4 cellular contexts compared by ENCODE assay signal in genomic region chr2:166103277-166103676, GRCh38. TPM values are rescaled to one million over a fixed set of nuclear protein-coding genes. Genes with fewer than 3 reads are reported as not detected.
"Had no signal": no experiment of that assay in that cellular context is flagged by ENCODE, and none has a peak within 500 bp of the region (broad histone marks: within the 10 kb centered on the region; RNA-seq: fewer than 3 reads in every experiment).

No MANE protein-coding gene starts in this region.

RNA-seq across cellular contexts. Expression of gene SCN1A, which starts 24.5 kb away (rescaled TPM):
- total RNA-seq: HT-29, K562 had no signal
- polyA plus RNA-seq: IgD-negative memory B cell, IMR-90, K562 had no signal
